ENCODE assay signal across 8 cellular contexts in genomic region chr4:89306486-89307184, GRCh38. TPM values are rescaled to one million over a fixed set of nuclear protein-coding genes. Genes with fewer than 3 reads are reported as not detected.
A peak's percentile ranks its signal among the peaks of the same experiment; 100 is the strongest.
DNase-seq lines count a peak whose midpoint lies in the region; ATAC-seq and TF ChIP-seq lines count a peak whose summit lies in the region.

No MANE protein-coding gene starts in this region.

- intact Hi-C loops in lower lobe of right lung (cut with DNase I) (no loop called here), testis (cut with DNase I; ENCODE audit: low total_unique reads) (no loop called here)

- H3K4me1 ChIP-seq in lower lobe of right lung (peaks cover 18% of the 10 kb centered on the region), testis (no peaks in the 10 kb centered on the region)

- H3K4me3 ChIP-seq in lower lobe of right lung = peak overlapping the region; percentile 73
- peak overlapping the region; percentile 58 to 81 for H3K4me3 ChIP-seq in testis

- TF ChIP-seq POLR2A in testis (IDR thresholded peaks at IDR 0.05) = no peak

- H3K27me3 ChIP-seq in lower lobe of right lung (ENCODE audit: low read depth) (no peaks in the 10 kb centered on the region), testis (no peaks in the 10 kb centered on the region)

- H3K36me3 ChIP-seq in lower lobe of right lung = no peaks in the 10 kb centered on the region
- no peaks in the 10 kb centered on the region for H3K36me3 ChIP-seq in testis (ENCODE audit: low read depth, missing control alignments)

- H3K9me3 Mint-ChIP-seq in activated T-cell treated with anti-CD3 and anti-CD28 coated beads, Interleukin-2, amount 50 U/mL, for 4 hours = no peaks in the 10 kb centered on the region
- H3K9me3 Mint-ChIP-seq in activated T-helper 17 cell treated with anti-CD3 and anti-CD28 coated beads, Interleukin-2, amount 50 U/mL, for 72 hours = no peaks in the 10 kb centered on the region

- H3K27me3 Mint-ChIP-seq in activated T-cell treated with anti-CD3 and anti-CD28 coated beads, Interleukin-2, amount 50 U/mL, for 4 hours (ENCODE audit: low read depth) = no peaks in the 10 kb centered on the region
- H3K27me3 Mint-ChIP-seq in activated T-helper 17 cell treated with anti-CD3 and anti-CD28 coated beads, Interleukin-2, amount 50 U/mL, for 72 hours = no peaks in the 10 kb centered on the region

- TF ChIP-seq CTCF in lower lobe of right lung (IDR thresholded peaks at IDR 0.05) (no peak), testis (IDR thresholded peaks at IDR 0.05) (no peak)

- H3K9me3 ChIP-seq in lower lobe of right lung (no peaks in the 10 kb centered on the region), testis (no peaks in the 10 kb centered on the region)

- no peak for ATAC-seq in activated T-cell treated with anti-CD3 and anti-CD28 coated beads, Interleukin-2, amount 50 U/mL, for 4 hours
- ATAC-seq in activated T-helper 17 cell treated with anti-CD3 and anti-CD28 coated beads, Interleukin-2, amount 50 U/mL, for 72 hours (replicated peaks) = no peak
- ATAC-seq in lower lobe of right lung (peak in 1 of 2 donors; percentile 4), GM19463 (IDR thresholded peaks at IDR 0.05; ENCODE audit: unreplicated experiment) (no peak), HG02610 (IDR thresholded peaks at IDR 0.05; ENCODE audit: unreplicated experiment) (no peak)

- H3K4me3 Mint-ChIP-seq in activated T-cell treated with anti-CD3 and anti-CD28 coated beads, Interleukin-2, amount 50 U/mL, for 4 hours = peak overlapping the region; percentile 98
- H3K4me3 Mint-ChIP-seq in activated T-helper 17 cell treated with anti-CD3 and anti-CD28 coated beads, Interleukin-2, amount 50 U/mL, for 72 hours = peak overlapping the region; percentile 90

- WGBS in testis, 2 donors = 40 to 53% methylated on average over 11 of the region's 11 CpGs

- peak overlapping the region; percentile 85 for H3K27ac Mint-ChIP-seq in activated T-helper 17 cell treated with anti-CD3 and anti-CD28 coated beads, Interleukin-2, amount 50 U/mL, for 72 hours

- H3K4me1 Mint-ChIP-seq in activated T-cell treated with anti-CD3 and anti-CD28 coated beads, Interleukin-2, amount 50 U/mL, for 4 hours (ENCODE audit: low read depth) = peaks cover 72% of the 10 kb centered on the region
- H3K4me1 Mint-ChIP-seq in activated T-helper 17 cell treated with anti-CD3 and anti-CD28 coated beads, Interleukin-2, amount 50 U/mL, for 72 hours = peaks cover 20% of the 10 kb centered on the region

- DNase-seq in activated T-cell treated with anti-CD3 and anti-CD28 coated beads, Interleukin-2, amount 50 U/mL, for 4 hours = no peak
- DNase-seq in activated T-cell treated with anti-CD3 and anti-CD28 coated beads for 4 hours (no peak), lower lobe of right lung (no peak), testis (no peak), NCI-H1930 (lab: John Stamatoyannopoulos, UW) (no peak)

- peak overlapping the region; percentile 86 for H3K27ac ChIP-seq in lower lobe of right lung
- no peak overlapping the region for H3K27ac ChIP-seq in testis

- H3K36me3 Mint-ChIP-seq in activated T-cell treated with anti-CD3 and anti-CD28 coated beads, Interleukin-2, amount 50 U/mL, for 4 hours (ENCODE audit: insufficient read depth) = peaks cover 3% of the 10 kb centered on the region
- peaks cover 37% of the 10 kb centered on the region for H3K36me3 Mint-ChIP-seq in activated T-helper 17 cell treated with anti-CD3 and anti-CD28 coated beads, Interleukin-2, amount 50 U/mL, for 72 hours (ENCODE audit: low read depth)

RNA-seq across cellular contexts. Expression of gene GPRIN3, which starts 1.0 kb away (rescaled TPM):
- total RNA-seq in activated T-cell treated with anti-CD3 and anti-CD28 coated beads, Interleukin-2, amount 50 U/mL, for 4 hours = 10 to 100 TPM in 2 of 3 donors, 1 to 10 TPM in 1; 7.4 to 13.2 (median 10.6) TPM
- 10 to 100 TPM; 43.5 to 69.7 TPM for total RNA-seq in activated T-helper 17 cell treated with anti-CD3 and anti-CD28 coated beads, Interleukin-2, amount 50 U/mL, for 72 hours
- total RNA-seq in lower lobe of right lung (34.2 TPM), testis (1 to 10 TPM; 2.2 to 2.5 TPM)
- polyA plus RNA-seq in testis (ENCODE audit: insufficient read depth, low read depth, low replicate concordance) = 0.58 TPM
